Comparison of ENCODE assay signal across 20 cellular contexts in genomic region chr2:177316756-177317155, GRCh38.
"Had no signal": no experiment of that assay in that cellular context is flagged by ENCODE, and none has a peak within 500 bp of the region (broad histone marks: within the 10 kb centered on the region; RNA-seq: fewer than 3 reads in every experiment).

No MANE protein-coding gene starts in this region.

- DNase-seq: cortex of kidney; dorsolateral prefrontal cortex; effector CD8-positive, alpha-beta T cell; foreskin fibroblast; kidney; left lung; mesenchymal stem cell; midbrain; naive B cell; occipital lobe; pancreas; stimulated activated CD4-positive, alpha-beta T cell treated with anti-CD3 and anti-CD28 coated beads, Interleukin-2, amount 100 ng/mL, for 48 hours; stimulated activated naive CD4-positive, alpha-beta T cell treated with Interleukin-2 at 50 U/mL for 16 hours; upper lobe of right lung had no signal

- H3K27ac ChIP-seq: dorsolateral prefrontal cortex, esophagus muscularis mucosa, hepatocyte, left lung, pancreas, prostate gland, upper lobe of right lung, vagina had no signal

- H3K4me2 ChIP-seq: hepatocyte, smooth muscle cell had no signal

- H3K4me3 ChIP-seq: dorsolateral prefrontal cortex, esophagus muscularis mucosa, hepatocyte, left lung, lung, pancreas, prostate gland, smooth muscle cell, upper lobe of right lung, vagina had no signal

- ATAC-seq: left lung, upper lobe of right lung had no signal

- FAIRE-seq: kidney, pancreas had no signal

- H3K27me3 ChIP-seq: dorsolateral prefrontal cortex, esophagus muscularis mucosa, hepatocyte, left lung, pancreas, upper lobe of right lung, vagina had no signal

- H3K79me2 ChIP-seq: hepatocyte had no signal

- H2AFZ ChIP-seq: hepatocyte had no signal

- H3K9me3 ChIP-seq: esophagus muscularis mucosa, left lung, pancreas, prostate gland, upper lobe of right lung, vagina had no signal

- H3K4me1 ChIP-seq: left lung, prostate gland, upper lobe of right lung had no signal

- H3K36me3 ChIP-seq: pancreas, prostate gland, vagina had no signal
